28 cellular contexts compared by ENCODE assay signal in genomic region chr1:2808831-2809605, GRCh38. TPM values are rescaled to one million over a fixed set of nuclear protein-coding genes. Genes with fewer than 3 reads are reported as not detected.
DNase-seq lines count a peak whose midpoint lies in the region; ATAC-seq, FAIRE-seq and TF ChIP-seq lines count a peak whose summit lies in the region.
"Had no signal": no experiment of that assay in that cellular context is flagged by ENCODE, and none has a peak within 500 bp of the region (broad histone marks: within the 10 kb centered on the region; RNA-seq: fewer than 3 reads in every experiment).

No MANE protein-coding gene starts in this region.

- H4K12ac ChIP-seq in trophoblast cell (ENCODE audit: low read depth, low read length), result no peak overlapping the region

- WGBS in HepG2 (ENCODE audit: low lambda C conversion rate), result 27% methylated on average over 5 of the region's 34 CpGs
- 78% methylated on average over 5 of the region's 34 CpGs for whole genome bisulfite sequencing in right lobe of liver (ENCODE audit: insufficient coverage, low coverage, low lambda C conversion rate, missing lambda C conversion rate)
- WGBS in trophoblast cell (ENCODE audit: extremely low coverage, insufficient coverage, insufficient read length), result no CpG with 5 or more reads among the region's 34 CpGs

- H3K27ac ChIP-seq in HepG2 (ENCODE audit: extremely low read length, insufficient read depth, low read length), result no peak overlapping the region
- no peak overlapping the region for H3K27ac ChIP-seq in right lobe of liver
- H3K27ac ChIP-seq in trophoblast cell (ENCODE audit: low read depth, low read length), result no peak overlapping the region
- H3K27ac ChIP-seq: 22Rv1, A549 had no signal

- H3K9ac ChIP-seq in HepG2 (ENCODE audit: insufficient read depth, low read depth, low read length), result no peak overlapping the region
- H3K9ac ChIP-seq in trophoblast cell (ENCODE audit: low read length), result no peak overlapping the region

- H3K79me1 ChIP-seq in trophoblast cell (ENCODE audit: low read length), result no peaks in the 10 kb centered on the region

- no peak overlapping the region for H3K18ac ChIP-seq in trophoblast cell (ENCODE audit: low read length)

- DNase-seq in Right ventricle myocardium inferior (ENCODE audit: missing footprints) (peak; percentile 62), Right ventricle myocardium superior (no peak), HepG2 (ENCODE audit: low spot score) (no peak), right lobe of liver (no peak), trophoblast cell (no peak), GM19239 (ENCODE audit: insufficient read length, low spot score) (no peak)
- DNase-seq in stimulated activated CD4-positive, alpha-beta T cell treated with anti-CD3 and anti-CD28 coated beads, Interleukin-4, amount 100 ng/mL, for 1 hour, result no peak
- DNase-seq: AML-193; C1 segment of cervical spinal cord; CD4-positive, alpha-beta memory T cell; CD4-positive, CD25-positive, alpha-beta regulatory T cell; CD8-positive, alpha-beta memory T cell; COR-L47; DMS 273 treated with DMSO at 0.1 percent for 48 hours; DMS153; DMS53; DMS79; DND-41; EL; GDM1 had no signal

- no peak for TF ChIP-seq POLR2A in HepG2 (IDR thresholded peaks at IDR 0.05; ENCODE audit: insufficient read depth in 1 of 2, low read depth in 2 of 2, low read length in 2 of 2)
- TF ChIP-seq POLR2A in right lobe of liver (IDR thresholded peaks at IDR 0.05), result no peak

- in situ Hi-C loops in HepG2 (cut with HindIII; ENCODE audit: extremely low pct_ligation_motif_present, low pct_unique_long_range_greater_than_20kb), result no loop called here

- H3K14ac ChIP-seq in trophoblast cell (ENCODE audit: low read length), result no peak overlapping the region

- no peak overlapping the region for H2AK5ac ChIP-seq in trophoblast cell (ENCODE audit: low read length)

- intact Hi-C loops in Right ventricle myocardium inferior (cut with DNase I) (no loop called here), Right ventricle myocardium superior (cut with DNase I) (no loop called here), HepG2 (cut with micrococcal nuclease; ENCODE audit: unreplicated experiment) (no loop called here), right lobe of liver (cut with DNase I) (no loop called here)

- TF ChIP-seq CTCF in HepG2 (CRISPR knock-in tag; IDR thresholded peaks at IDR 0.05), result no peak
- TF ChIP-seq CTCF in right lobe of liver (IDR thresholded peaks at IDR 0.05), result no peak

- CTCF ChIA-PET in HepG2 (lab: Yijun Ruan, JAX; ENCODE audit: low intra/inter-chr PET ratio, low total read pairs), result no interaction called here

- H3K27me3 ChIP-seq in HepG2 (ENCODE audit: control insufficient read depth in 1 of 2, insufficient read depth in 2 of 2, low read length in 2 of 2) (peaks cover 16 to 58% of the 10 kb centered on the region in 2 experiments), right lobe of liver (no peaks in the 10 kb centered on the region), trophoblast cell (ENCODE audit: insufficient read depth, low read length) (no peaks in the 10 kb centered on the region)

- no peaks in the 10 kb centered on the region; the same call in 1 of the 2 replicates for H3K9me3 ChIP-seq in HepG2 (ENCODE audit: low read length)
- no peaks in the 10 kb centered on the region for H3K9me3 ChIP-seq in right lobe of liver
- peaks cover 55% of the 10 kb centered on the region for H3K9me3 ChIP-seq in iPS-18c (ENCODE audit: control insufficient read depth, insufficient read depth, low read length)
- H3K9me3 ChIP-seq in trophoblast cell (ENCODE audit: insufficient read depth, low read depth, low read length), result peaks cover 67% of the 10 kb centered on the region
- H3K9me3 ChIP-seq: A549 had no signal

- H2AFZ ChIP-seq in HepG2 (ENCODE audit: low read length) (no peak overlapping the region), trophoblast cell (ENCODE audit: insufficient read depth, low read length, poor library complexity) (no peak overlapping the region)

- no peak for TF ChIP-seq RAD21 in HepG2 (CRISPR knock-in tag; IDR thresholded peaks at IDR 0.05)

- H3K4me1 ChIP-seq in HepG2 (ENCODE audit: insufficient read depth, low read length), result peaks cover 17% of the 10 kb centered on the region
- no peaks in the 10 kb centered on the region for H3K4me1 ChIP-seq in right lobe of liver
- H3K4me1 ChIP-seq in trophoblast cell (ENCODE audit: control insufficient read depth in 1 of 2, insufficient read depth in 2 of 2, low read length in 2 of 2), result no peaks in the 10 kb centered on the region
- H3K4me1 ChIP-seq: A549 had no signal

- FAIRE-seq in HepG2 (lab: Jason Lieb, UNC), result no peak
- no peak for FAIRE-seq in GM19239 (lab: Jason Lieb, UNC)
- FAIRE-seq: A549, GM12878, GM12892, GM18507 had no signal

- BruUV-seq in HepG2 (replicated peaks; lab: Mats Ljungman, UMichigan), result no TSS peak

- no peak for TF ChIP-seq EP300 in HepG2 (IDR thresholded peaks at IDR 0.05; ENCODE audit: low read depth in 2 of 2, low read length in 2 of 2)
- no peak for TF ChIP-seq EP300 in HepG2 (CRISPR knock-in tag; IDR thresholded peaks at IDR 0.05; ENCODE audit: borderline replicate concordance)

- no peak overlapping the region for H3K4me3 ChIP-seq in HepG2 (replicated peaks in 1 of 3; ENCODE audit: insufficient read depth in 1 of 3, low read depth in 2 of 3, low read length in 3 of 3)
- no peak overlapping the region for H3K4me3 ChIP-seq in right lobe of liver
- peak overlapping the region; percentile 28; the same call in 1 of the 2 replicates for H3K4me3 ChIP-seq in iPS-18c (ENCODE audit: insufficient read depth, low read depth, low read length)
- H3K4me3 ChIP-seq in trophoblast cell (ENCODE audit: low read depth, low read length), result peak overlapping the region; percentile 44
- H3K4me3 ChIP-seq: A549, GM12878 had no signal

- H3K4me2 ChIP-seq in HepG2 (ENCODE audit: low read depth, low read length), result no peak overlapping the region
- no peak overlapping the region for H3K4me2 ChIP-seq in trophoblast cell (ENCODE audit: low read length)
- H3K4me2 ChIP-seq: A549 had no signal

- H4K91ac ChIP-seq in trophoblast cell (ENCODE audit: low read depth, low read length), result no peak overlapping the region

- H4K20me1 ChIP-seq in HepG2 (ENCODE audit: insufficient read depth, low read length), result no peaks in the 10 kb centered on the region

- no peak overlapping the region for H2BK12ac ChIP-seq in trophoblast cell (ENCODE audit: low read length)

- POLR2A ChIA-PET in HepG2 (lab: Yijun Ruan, JAX), result no interaction called here

- H3K79me2 ChIP-seq in HepG2 (ENCODE audit: insufficient read depth, low read length) (no peaks in the 10 kb centered on the region), trophoblast cell (ENCODE audit: control insufficient read depth, insufficient read depth, low read length, poor library complexity) (no peaks in the 10 kb centered on the region)

- no peak overlapping the region for H3K23ac ChIP-seq in trophoblast cell (ENCODE audit: low read length)

- H4K8ac ChIP-seq in trophoblast cell (ENCODE audit: low read depth, low read length), result no peak overlapping the region

- no peak overlapping the region for H2BK120ac ChIP-seq in trophoblast cell (ENCODE audit: insufficient read depth, low read length, poor library complexity)

- H3K36me3 ChIP-seq in HepG2 (replicated peaks in 1 of 2; ENCODE audit: control insufficient read depth in 1 of 2, insufficient read depth in 2 of 2, low read length in 2 of 2) (no peaks in the 10 kb centered on the region), right lobe of liver (no peaks in the 10 kb centered on the region), trophoblast cell (ENCODE audit: control insufficient read depth in 1 of 2, insufficient read depth in 2 of 2, low read length in 2 of 2) (no peaks in the 10 kb centered on the region)

- no peak overlapping the region for H3K4ac ChIP-seq in trophoblast cell (ENCODE audit: low read depth, low read length)

- no peak overlapping the region for H2BK5ac ChIP-seq in trophoblast cell (ENCODE audit: low read depth, low read length, poor library complexity)

- ATAC-seq in Right ventricle myocardium inferior (no peak), Right ventricle myocardium superior (ENCODE audit: poor library complexity) (no peak), HepG2 (no peak), right lobe of liver (no peak)
- ATAC-seq: A549, GM12878 had no signal

RNA-seq across cellular contexts. Expression of gene TTC34, which starts 7.5 kb away (rescaled TPM):
- total RNA-seq in Right ventricle myocardium inferior, result 0.70 TPM
- total RNA-seq in Right ventricle myocardium superior, result 0.56 TPM
- total RNA-seq in HepG2 (2016; rRNA removed; fragmentation: Illumina TruSeq; extraction: Trizol), result 0.07 TPM in 1 of 2 replicates, not detected in the other
- total RNA-seq in HepG2 (2016; cell fraction: cytosol; rRNA removed; fragmentation: Illumina TruSeq; extraction: Trizol; ENCODE audit: low read depth), result not detected in 2 replicates
- total RNA-seq in HepG2 (2016; cell fraction: insoluble cytoplasmic fraction; rRNA removed; fragmentation: Illumina TruSeq; extraction: Trizol), result 0.09 TPM in 1 of 2 replicates, not detected in the other
- total RNA-seq in HepG2 (2016; cell fraction: membrane; rRNA removed; fragmentation: Illumina TruSeq; extraction: Trizol), result 0.03 TPM in 1 of 2 replicates, not detected in the other
- total RNA-seq in HepG2 (2016; cell fraction: nucleus; rRNA removed; fragmentation: Illumina TruSeq; extraction: Trizol), result 0.22 and 0.31 TPM in 2 replicates
- 0.11 and 0.13 TPM in 2 replicates for polyA plus RNA-seq in HepG2 (2011; rRNA removed)
- 0.01 and 0.03 TPM in 2 replicates for polyA plus RNA-seq in HepG2 (2011; cell fraction: cytosol; rRNA removed)
- polyA plus RNA-seq in HepG2 (2011; cell fraction: nucleus; rRNA removed), result 1.1 and 1.5 TPM in 2 replicates
- polyA plus RNA-seq in HepG2 (2012), result 0.08 and 0.16 TPM in 2 replicates
- polyA plus RNA-seq in HepG2 (2016; cell fraction: cytosol; fragmentation: Illumina TruSeq; extraction: Trizol; ENCODE audit: low read depth), result 0.01 TPM in 1 of 2 replicates, not detected in the other
- 0.03 and 0.05 TPM in 2 replicates for polyA plus RNA-seq in HepG2 (2016; cell fraction: insoluble cytoplasmic fraction; fragmentation: Illumina TruSeq; extraction: Trizol; ENCODE audit: low read depth)
- 0.03 TPM in 1 of 2 replicates, not detected in the other for polyA plus RNA-seq in HepG2 (2016; cell fraction: membrane; fragmentation: Illumina TruSeq; extraction: Trizol; ENCODE audit: low read depth)
- 0.33 and 0.36 TPM in 2 replicates for polyA plus RNA-seq in HepG2 (2016; cell fraction: nucleus; fragmentation: Illumina TruSeq; extraction: Trizol; ENCODE audit: insufficient read depth, low read depth)
- polyA minus RNA-seq in HepG2 (2011; rRNA and poly(A)+ RNA removed; ENCODE audit: low replicate concordance), result 0.84 and 0.87 TPM in 2 replicates
- polyA minus RNA-seq in HepG2 (2011; cell fraction: cytosol; rRNA and poly(A)+ RNA removed), result 0.09 and 0.10 TPM in 2 replicates
- 1.7 and 2.5 TPM in 2 replicates for polyA minus RNA-seq in HepG2 (2011; cell fraction: nucleus; rRNA and poly(A)+ RNA removed)
- under 1 TPM in 5 of 6 experiments, not detected in 1; 0.06 to 0.23 (median 0.18) TPM for total RNA-seq in right lobe of liver
- polyA plus RNA-seq in trophoblast cell (2013), result 0.05 and 0.07 TPM in 2 replicates
- total RNA-seq: A172, Daoy had no signal

Comparison
In these comparisons a context has a peak if more than half of its experiments do, and no peak if none do; other contexts are left out.
1. H3K4me3 ChIP-seq: peak in iPS-18c (single experiment) and trophoblast cell (single experiment); none in HepG2 (0 of 3) and right lobe of liver (0 of 3).